24 cellular contexts compared by ENCODE assay signal in the genomic region with DNA sequence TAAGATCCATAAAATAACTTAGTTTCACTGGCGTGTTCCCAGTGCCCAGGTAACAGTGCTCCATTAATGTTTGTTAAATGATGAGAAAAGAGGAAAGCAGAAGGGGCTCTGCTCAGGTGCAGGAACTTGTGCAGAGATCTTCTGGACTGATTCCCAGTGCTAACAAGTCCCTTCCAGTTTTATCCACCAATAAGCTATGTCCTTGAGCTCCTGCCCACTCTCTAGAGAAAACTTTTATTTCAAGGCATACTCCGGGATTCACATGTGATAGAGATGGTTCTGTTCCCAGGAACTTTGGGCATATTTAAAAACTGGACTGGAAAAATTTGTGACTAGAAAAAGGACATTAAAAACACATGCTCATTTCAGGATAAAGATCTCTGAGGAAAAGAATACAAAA. TPM values are rescaled to one million over a fixed set of nuclear protein-coding genes. Genes with fewer than 3 reads are reported as not detected.
A peak's percentile ranks its signal among the peaks of the same experiment; 100 is the strongest.
DNase-seq lines count a peak whose midpoint lies in the region; ATAC-seq, FAIRE-seq and TF ChIP-seq lines count a peak whose summit lies in the region.
"Had no signal": no experiment of that assay in that cellular context is flagged by ENCODE, and none has a peak within 500 bp of the region (broad histone marks: within the 10 kb centered on the region; RNA-seq: fewer than 3 reads in every experiment).

No MANE protein-coding gene starts in this region.

- no peak overlapping the region for H3K4me3 ChIP-seq in body of pancreas
- no peak overlapping the region for H3K4me3 ChIP-seq in pancreas
- no peak overlapping the region for H3K4me3 ChIP-seq in CD8-positive, alpha-beta memory T cell (ENCODE audit: low read length)
- no peak overlapping the region for H3K4me3 ChIP-seq in H7 (ENCODE audit: insufficient read depth, low read depth, low read length)
- H3K4me3 ChIP-seq: A549; BLaER1 treated with 17β-estradiol and CSF1 and Interleukin-3, amounts not matched to agents 10 nM and 100 nM; GM23248 had no signal

- H3K9me3 Mint-ChIP-seq in CD8-positive, alpha-beta memory T cell: no peaks in the 10 kb centered on the region
- H3K9me3 Mint-ChIP-seq: CD14-positive monocyte; CD4-positive, alpha-beta T cell; H9 had no signal

- no peak overlapping the region for H3K27ac Mint-ChIP-seq in CD8-positive, alpha-beta memory T cell
- H3K27ac Mint-ChIP-seq: CD14-positive monocyte; CD4-positive, alpha-beta T cell; H9 had no signal

- CTCF ChIA-PET in CD8-positive, alpha-beta memory T cell (lab: Charles Lee): no interaction called here

- peak in 2 of 4 donors; percentile 23 to 30 for DNase-seq in body of pancreas
- no peak for DNase-seq in left lobe of liver (ENCODE audit: low spot score)
- DNase-seq in pancreas: peak in 1 of 6 donors; percentile 17
- no peak for DNase-seq in CD8-positive, alpha-beta memory T cell
- DNase-seq in H7: no peak
- DNase-seq: 8988T; ACHN; AML-193; BE2C; Calu3; CD4-positive, alpha-beta T cell; COR-L47; DMS53; DND-41; GM23248; H9 had no signal

- POLR2A ChIA-PET in CD8-positive, alpha-beta memory T cell (lab: Charles Lee): no interaction called here

- no peaks in the 10 kb centered on the region for H3K36me3 Mint-ChIP-seq in CD8-positive, alpha-beta memory T cell
- H3K36me3 Mint-ChIP-seq: CD14-positive monocyte had no signal

- FAIRE-seq in pancreas (lab: Jason Lieb, UNC): no peak
- FAIRE-seq: G401.6, GM12892, H1 had no signal

- H3K27me3 Mint-ChIP-seq in CD8-positive, alpha-beta memory T cell: peaks cover 0 to 2% of the 10 kb centered on the region in 2 donors
- H3K27me3 Mint-ChIP-seq: CD4-positive, alpha-beta T cell had no signal

- H3K36me3 ChIP-seq in body of pancreas (replicated peaks in 1 of 2; ENCODE audit: insufficient read depth in 1 of 2, low read depth in 2 of 2) (no peaks in the 10 kb centered on the region), pancreas (no peaks in the 10 kb centered on the region), H7 (replicated peaks; ENCODE audit: control insufficient read depth, insufficient read depth, low read length) (no peaks in the 10 kb centered on the region)
- no peaks in the 10 kb centered on the region for H3K36me3 ChIP-seq in CD8-positive, alpha-beta memory T cell (ENCODE audit: insufficient read depth, low read length)
- H3K36me3 ChIP-seq: BE2C; BLaER1 treated with 17β-estradiol and CSF1 and Interleukin-3, amounts not matched to agents 10 nM and 100 nM had no signal

- peak; percentile 56 for ATAC-seq in body of pancreas
- peak; percentile 22 for ATAC-seq in left lobe of liver
- ATAC-seq in pancreas: peak; percentile 34 to 75 (median 58)
- ATAC-seq in GM21360 (IDR thresholded peaks at IDR 0.05; ENCODE audit: unreplicated experiment): no peak
- ATAC-seq: A549, HCT116 had no signal

- H3K4me1 Mint-ChIP-seq in CD8-positive, alpha-beta memory T cell: no peaks in the 10 kb centered on the region
- H3K4me1 Mint-ChIP-seq: CD14-positive monocyte had no signal

- intact Hi-C loops in body of pancreas (cut with DNase I) (loop anchor here (5.0 kb wide), 1 partner anchor 85 kb away; no protein-coding TSS in a partner anchor), pancreas (cut with DNase I) (loop anchor here in 1 of 3 donors (10.0 kb wide), 1 partner anchor 82 kb away; no protein-coding TSS in a partner anchor)

- H3K27me3 ChIP-seq in body of pancreas: no peaks in the 10 kb centered on the region
- no peaks in the 10 kb centered on the region for H3K27me3 ChIP-seq in pancreas
- no peaks in the 10 kb centered on the region for H3K27me3 ChIP-seq in CD8-positive, alpha-beta memory T cell (ENCODE audit: insufficient read depth, low read length, poor library complexity, severe bottlenecking)
- H3K27me3 ChIP-seq in H7 (ENCODE audit: control insufficient read depth, insufficient read depth, low read length): no peaks in the 10 kb centered on the region
- H3K27me3 ChIP-seq: BLaER1 treated with 17β-estradiol and CSF1 and Interleukin-3, amounts not matched to agents 10 nM and 100 nM had no signal

- no peak overlapping the region for H3K27ac ChIP-seq in body of pancreas
- no peak overlapping the region for H3K27ac ChIP-seq in pancreas
- H3K27ac ChIP-seq in CD8-positive, alpha-beta memory T cell (ENCODE audit: low read depth, low read length): no peak overlapping the region
- H3K27ac ChIP-seq: A549; BLaER1 treated with 17β-estradiol and CSF1 and Interleukin-3, amounts not matched to agents 10 nM and 100 nM; GM23248 had no signal

- H3K4me1 ChIP-seq in body of pancreas (peaks cover 36% of the 10 kb centered on the region), pancreas (peaks cover 0 to 12% (median 5%) of the 10 kb centered on the region in 3 donors)
- H3K4me1 ChIP-seq in CD8-positive, alpha-beta memory T cell (ENCODE audit: insufficient read depth, low read length): no peaks in the 10 kb centered on the region
- H3K4me1 ChIP-seq: BE2C had no signal

- no peaks in the 10 kb centered on the region for H3K9me3 ChIP-seq in body of pancreas
- H3K9me3 ChIP-seq in pancreas: no peaks in the 10 kb centered on the region
- H3K9me3 ChIP-seq in CD8-positive, alpha-beta memory T cell (ENCODE audit: low read length): no peaks in the 10 kb centered on the region
- H3K9me3 ChIP-seq: A549; BE2C; BLaER1 treated with 17β-estradiol and CSF1 and Interleukin-3, amounts not matched to agents 10 nM and 100 nM had no signal

- WGBS in body of pancreas, 2 donors: 21 to 31% methylated on average over 2 of the region's 2 CpGs
- 23 to 24% methylated on average over 2 of the region's 2 CpGs for whole genome bisulfite sequencing in pancreas, 2 donors

- H3K4me3 Mint-ChIP-seq in CD8-positive, alpha-beta memory T cell: no peak overlapping the region
- H3K4me3 Mint-ChIP-seq: CD14-positive monocyte; CD4-positive, alpha-beta T cell; H9 had no signal

- TF ChIP-seq POLR2A in body of pancreas (IDR thresholded peaks at IDR 0.05): no peak

- TF ChIP-seq CTCF in body of pancreas (IDR thresholded peaks at IDR 0.05) (no peak), pancreas (IDR thresholded peaks at IDR 0.05) (no peak)

RNA-seq across cellular contexts. Expression of a gene that starts 1.9 kb away (rescaled TPM):
- total RNA-seq in body of pancreas: not detected
- 40.9 TPM for total RNA-seq in left lobe of liver
- total RNA-seq in pancreas: not detected
- polyA plus RNA-seq in pancreas: not detected
- not detected for total RNA-seq in CD8-positive, alpha-beta memory T cell
- not detected for polyA plus RNA-seq in CD8-positive, alpha-beta memory T cell
- total RNA-seq in H7 (2014; rRNA removed; shearing (Covaris generic)): not detected in 2 replicates
- total RNA-seq: Calu3, GM23248, H1, H9 had no signal
- polyA plus RNA-seq: CD14-positive monocyte, GM23248, H1 had no signal

RNA-seq across cellular contexts. Expression of a gene that starts 54.9 kb away (rescaled TPM):
- total RNA-seq in body of pancreas: 100 to 1,000 TPM; 121 to 194 TPM
- 23.2 TPM for total RNA-seq in left lobe of liver
- total RNA-seq in pancreas: 100 to 1,000 TPM; 216 to 364 (median 247) TPM
- polyA plus RNA-seq in pancreas: 100 to 1,000 TPM in 1 of 2 donors, 10 to 100 TPM in 1; 97.6 to 108 TPM
- 1,000 to 10,000 TPM; 1,700 to 1,721 TPM for total RNA-seq in CD8-positive, alpha-beta memory T cell
- polyA plus RNA-seq in CD8-positive, alpha-beta memory T cell: 1,224 TPM
- 1,138 and 1,231 TPM in 2 replicates for total RNA-seq in H7 (2014; rRNA removed; shearing (Covaris generic))

Comparison
In these comparisons a context has a peak if more than half of its experiments do, and no peak if none do; other contexts are left out.
1. RNA of a gene that starts 1.9 kb away (total RNA-seq): 40.9 TPM in left lobe of liver (single experiment); not detected in CD8-positive, alpha-beta memory T cell, not detected in body of pancreas, not detected in pancreas and not detected in H7; every median in the first group is over 10 times any median in the second.